15 cellular contexts compared by ENCODE assay signal in genomic region chr22:47251911-47252310, GRCh38.
DNase-seq lines count a peak whose midpoint lies in the region; ATAC-seq, FAIRE-seq and TF ChIP-seq lines count a peak whose summit lies in the region.
"Had no signal": no experiment of that assay in that cellular context is flagged by ENCODE, and none has a peak within 500 bp of the region (broad histone marks: within the 10 kb centered on the region; RNA-seq: fewer than 3 reads in every experiment).

No MANE protein-coding gene starts in this region.

- no peak overlapping the region for H3K4ac ChIP-seq in trophoblast cell (ENCODE audit: low read depth, low read length)

- no peak overlapping the region for H2BK12ac ChIP-seq in trophoblast cell (ENCODE audit: low read length)

- H2BK5ac ChIP-seq in trophoblast cell (ENCODE audit: low read depth, low read length, poor library complexity) = no peak overlapping the region

- FAIRE-seq in frontal cortex (lab: Jason Lieb, UNC) = no peak

- WGBS in trophoblast cell (ENCODE audit: extremely low coverage, insufficient coverage, insufficient read length) = no CpG with 5 or more reads among the region's 4 CpGs
- 82 to 84% methylated on average over 3 to 4 of the region's 4 CpGs for WGBS in upper lobe of left lung, 2 donors
- WGBS in tibial nerve, 2 donors = 93% methylated on average over 3 to 4 of the region's 4 CpGs

- no peak overlapping the region for H2AFZ ChIP-seq in trophoblast cell (ENCODE audit: insufficient read depth, low read length, poor library complexity)

- no peaks in the 10 kb centered on the region for H3K36me3 ChIP-seq in trophoblast cell (ENCODE audit: control insufficient read depth in 1 of 2, insufficient read depth in 2 of 2, low read length in 2 of 2)
- no peaks in the 10 kb centered on the region for H3K36me3 ChIP-seq in upper lobe of left lung
- no peaks in the 10 kb centered on the region for H3K36me3 ChIP-seq in tibial nerve
- H3K36me3 ChIP-seq: BLaER1 treated with 17β-estradiol and CSF1 and Interleukin-3, amounts not matched to agents 10 nM and 100 nM had no signal

- no peak overlapping the region for H3K9ac ChIP-seq in trophoblast cell (ENCODE audit: low read length)
- H3K9ac ChIP-seq: BLaER1 treated with 17β-estradiol and CSF1 and Interleukin-3, amounts not matched to agents 10 nM and 100 nM had no signal

- no peak overlapping the region for H4K91ac ChIP-seq in trophoblast cell (ENCODE audit: low read depth, low read length)

- no peak overlapping the region for H2AK5ac ChIP-seq in trophoblast cell (ENCODE audit: low read length)

- no peaks in the 10 kb centered on the region for H3K27me3 ChIP-seq in trophoblast cell (ENCODE audit: insufficient read depth, low read length)
- H3K27me3 ChIP-seq in upper lobe of left lung = no peaks in the 10 kb centered on the region
- H3K27me3 ChIP-seq in tibial nerve = no peaks in the 10 kb centered on the region
- H3K27me3 ChIP-seq: BLaER1 treated with 17β-estradiol and CSF1 and Interleukin-3, amounts not matched to agents 10 nM and 100 nM had no signal

- H3K4me3 ChIP-seq in coronary artery (no peak overlapping the region), trophoblast cell (ENCODE audit: low read depth, low read length) (peak overlapping the region; percentile 18), upper lobe of left lung (no peak overlapping the region), tibial nerve (no peak overlapping the region)
- H3K4me3 ChIP-seq: BLaER1 treated with 17β-estradiol and CSF1 and Interleukin-3, amounts not matched to agents 10 nM and 100 nM had no signal

- H4K12ac ChIP-seq in trophoblast cell (ENCODE audit: low read depth, low read length) = no peak overlapping the region

- no peak overlapping the region for H3K23ac ChIP-seq in trophoblast cell (ENCODE audit: low read length)

- no peak for TF ChIP-seq POLR2A in upper lobe of left lung (IDR thresholded peaks at IDR 0.05)
- no peak for TF ChIP-seq POLR2A in tibial nerve (IDR thresholded peaks at IDR 0.05)

- no peaks in the 10 kb centered on the region for H3K4me1 ChIP-seq in trophoblast cell (ENCODE audit: control insufficient read depth in 1 of 2, insufficient read depth in 2 of 2, low read length in 2 of 2)
- H3K4me1 ChIP-seq in upper lobe of left lung = no peaks in the 10 kb centered on the region
- peaks cover 0 to 9% (median 0%) of the 10 kb centered on the region in 4 donors for H3K4me1 ChIP-seq in tibial nerve

- H3K27ac ChIP-seq in coronary artery (no peak overlapping the region), trophoblast cell (ENCODE audit: low read depth, low read length) (no peak overlapping the region), upper lobe of left lung (no peak overlapping the region), tibial nerve (no peak overlapping the region)
- H3K27ac ChIP-seq: BLaER1 treated with 17β-estradiol and CSF1 and Interleukin-3, amounts not matched to agents 10 nM and 100 nM; HL-60 had no signal

- DNase-seq in coronary artery (ENCODE audit: low spot score) (peak; percentile 63), islet precursor cell (peak; percentile 21), trophoblast cell (no peak), upper lobe of left lung (no peak), frontal cortex (ENCODE audit: low spot score in 2 of 2) (no peak), tibial nerve (ENCODE audit: low spot score in 2 of 2) (no peak)
- no peak for DNase-seq in stimulated activated naive CD4-positive, alpha-beta T cell (lab: John Stamatoyannopoulos, UW)
- DNase-seq: ACHN; CD4-positive, CD25-positive, alpha-beta regulatory T cell; DMS53; GF-D8; HCEC 1CT; HFFc6 had no signal

- no peak overlapping the region for H3K4me2 ChIP-seq in trophoblast cell (ENCODE audit: low read length)
- H3K4me2 ChIP-seq: BLaER1 treated with 17β-estradiol and CSF1 and Interleukin-3, amounts not matched to agents 10 nM and 100 nM had no signal

- no peaks in the 10 kb centered on the region for H3K79me2 ChIP-seq in trophoblast cell (ENCODE audit: control insufficient read depth, insufficient read depth, low read length, poor library complexity)

- TF ChIP-seq CTCF in coronary artery (IDR thresholded peaks at IDR 0.05) = no peak
- no peak for TF ChIP-seq CTCF in upper lobe of left lung (IDR thresholded peaks at IDR 0.05)
- no peak for TF ChIP-seq CTCF in tibial nerve (IDR thresholded peaks at IDR 0.05)

- TF ChIP-seq EP300 in upper lobe of left lung (IDR thresholded peaks at IDR 0.05) (no peak), tibial nerve (IDR thresholded peaks at IDR 0.05) (no peak)

- H3K18ac ChIP-seq in trophoblast cell (ENCODE audit: low read length) = no peak overlapping the region

- no peaks in the 10 kb centered on the region for H3K79me1 ChIP-seq in trophoblast cell (ENCODE audit: low read length)

- peak; percentile 10 to 44 for ATAC-seq in upper lobe of left lung (ENCODE audit: low FRiP score in 2 of 2)

- H4K8ac ChIP-seq in trophoblast cell (ENCODE audit: low read depth, low read length) = no peak overlapping the region

- no peak overlapping the region for H3K14ac ChIP-seq in trophoblast cell (ENCODE audit: low read length)

- H3K9me3 ChIP-seq in trophoblast cell (ENCODE audit: insufficient read depth, low read depth, low read length) (peaks cover 45% of the 10 kb centered on the region), upper lobe of left lung (peaks cover 0 to 7% (median 5%) of the 10 kb centered on the region in 4 donors), tibial nerve (peaks cover 0 to 13% (median 1%) of the 10 kb centered on the region in 4 donors)

- no peak overlapping the region for H2BK120ac ChIP-seq in trophoblast cell (ENCODE audit: insufficient read depth, low read length, poor library complexity)

Comparison
In these comparisons a context has a peak if more than half of its experiments do, and no peak if none do; other contexts are left out.
1. DNase-seq: peak in coronary artery (single experiment) and islet precursor cell (single experiment); none in trophoblast cell (0 of 2), upper lobe of left lung (0 of 2), frontal cortex (0 of 2), tibial nerve (0 of 2) and stimulated activated naive CD4-positive, alpha-beta T cell (0 of 6).